Comparison of ENCODE assay signal across 10 cellular contexts in the genomic region with DNA sequence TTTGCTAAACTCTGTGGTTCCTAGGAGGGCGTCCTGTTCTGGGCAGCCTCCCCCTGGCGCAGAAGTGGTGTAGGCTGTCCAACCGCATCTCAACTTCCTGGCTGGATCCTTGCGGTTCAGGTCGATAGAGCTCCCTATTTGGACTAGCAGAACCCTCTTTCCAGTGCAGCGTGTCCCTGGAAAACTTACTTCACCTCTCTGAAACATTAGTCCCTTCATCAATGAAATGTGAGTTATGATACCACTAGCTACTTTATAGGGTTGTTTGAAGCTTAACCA. TPM values are rescaled to one million over a fixed set of nuclear protein-coding genes. Genes with fewer than 3 reads are reported as not detected.
DNase-seq lines count a peak whose midpoint lies in the region; ATAC-seq and TF ChIP-seq lines count a peak whose summit lies in the region.
"Had no signal": no experiment of that assay in that cellular context is flagged by ENCODE, and none has a peak within 500 bp of the region (broad histone marks: within the 10 kb centered on the region; RNA-seq: fewer than 3 reads in every experiment).

No MANE protein-coding gene starts in this region.

- no peaks in the 10 kb centered on the region for H3K79me2 ChIP-seq in PC-3 (ENCODE audit: low read length)

- H3K9me3 Mint-ChIP-seq in CD4-positive, alpha-beta T cell, result no peaks in the 10 kb centered on the region

- no peak for DNase-seq in CD4-positive, alpha-beta T cell
- DNase-seq in PC-3 (no peak), fibroblast of peridontal ligament (ENCODE audit: extremely low read depth) (peak; percentile 29), ovary (no peak), kidney glomerular epithelial cell (lab: John Stamatoyannopoulos, UW) (no peak)
- no peak for DNase-seq in effector CD4-positive, alpha-beta T cell
- DNase-seq: activated gamma-delta T cell treated with Interleukin-2 at 50 U/mL for 16 hours, GOT3 had no signal

- no peak for TF ChIP-seq EP300 in ovary (IDR thresholded peaks at IDR 0.05)

- peaks cover 33% of the 10 kb centered on the region for H3K27me3 ChIP-seq in CD4-positive, alpha-beta T cell (ENCODE audit: control insufficient read depth, insufficient read depth, low read length)
- H3K27me3 ChIP-seq in PC-3 (ENCODE audit: low read length) (no peaks in the 10 kb centered on the region), ovary (no peaks in the 10 kb centered on the region)

- 32 to 45% (median 45%) methylated on average over 6 of the region's 6 CpGs for WGBS in ovary, 3 donors

- H3K9me2 ChIP-seq in PC-3 (replicated peaks; ENCODE audit: low read length), result no peaks in the 10 kb centered on the region

- POLR2A ChIA-PET in CD4-positive, alpha-beta T cell (lab: Charles Lee), result no interaction called here
- POLR2A ChIA-PET in PC-3 (lab: Charles Lee; ENCODE audit: unreplicated experiment), result no interaction called here

- H3K4me3 ChIP-seq in PC-3 (ENCODE audit: low read length) (0 out of 2 replicates have a peak overlapping the region, but pooled peaks have one; percentile 65), ovary (peak overlapping the region; percentile 47)

- no peak for ATAC-seq in CD4-positive, alpha-beta T cell (ENCODE audit: poor library complexity)
- no peak for ATAC-seq in PC-3
- no peak for ATAC-seq in HG02759 (IDR thresholded peaks at IDR 0.05; ENCODE audit: unreplicated experiment)
- no peak for ATAC-seq in GM19397 (IDR thresholded peaks at IDR 0.05; ENCODE audit: unreplicated experiment)

- H3K9ac ChIP-seq in PC-3 (ENCODE audit: low read length), result no peak overlapping the region

- peaks cover 63% of the 10 kb centered on the region for H3K27me3 Mint-ChIP-seq in CD4-positive, alpha-beta T cell

- CTCF ChIA-PET in CD4-positive, alpha-beta T cell (lab: Charles Lee), result no interaction called here
- CTCF ChIA-PET in PC-3 (lab: Charles Lee), result no interaction called here

- H3K4me1 ChIP-seq in PC-3 (ENCODE audit: insufficient read depth, low read length) (peaks cover 5% of the 10 kb centered on the region; the same call in 1 of the 2 replicates), ovary (ENCODE audit: insufficient read depth) (no peaks in the 10 kb centered on the region)

- H3K4me3 Mint-ChIP-seq in CD4-positive, alpha-beta T cell, result peak overlapping the region; percentile 58

- no peak overlapping the region for H3K27ac ChIP-seq in CD4-positive, alpha-beta T cell (ENCODE audit: low read depth, low read length)
- H3K27ac ChIP-seq in PC-3 (ENCODE audit: low read length) (no peak overlapping the region), ovary (no peak overlapping the region)

- H2AFZ ChIP-seq in PC-3 (ENCODE audit: low read length), result no peak overlapping the region

- no peaks in the 10 kb centered on the region for H3K9me3 ChIP-seq in CD4-positive, alpha-beta T cell (ENCODE audit: control insufficient read depth, low read length)
- H3K9me3 ChIP-seq in PC-3 (ENCODE audit: low read length), result no peaks in the 10 kb centered on the region
- no peaks in the 10 kb centered on the region for H3K9me3 ChIP-seq in ovary

- H3K27ac Mint-ChIP-seq in CD4-positive, alpha-beta T cell, result no peak overlapping the region

- no peaks in the 10 kb centered on the region for H4K20me1 ChIP-seq in PC-3 (ENCODE audit: low read length)

- no peak for TF ChIP-seq CTCF in CD4-positive, alpha-beta T cell (IDR thresholded peaks at IDR 0.05)
- no peak for TF ChIP-seq CTCF in PC-3 (conservative IDR thresholded peaks at IDR 0.05; ENCODE audit: low read depth, low read length)
- no peak for TF ChIP-seq CTCF in ovary (IDR thresholded peaks at IDR 0.05)

- H3K36me3 ChIP-seq in PC-3 (ENCODE audit: low read depth, low read length) (no peaks in the 10 kb centered on the region), ovary (no peaks in the 10 kb centered on the region)

- BruUV-seq in PC-3 (replicated peaks; lab: Mats Ljungman, UMichigan), result no TSS peak

- TF ChIP-seq POLR2A in ovary (IDR thresholded peaks at IDR 0.05), result no peak

- H3K4me2 ChIP-seq in PC-3 (ENCODE audit: low read length), result no peak overlapping the region

- H3K36me3 Mint-ChIP-seq in CD4-positive, alpha-beta T cell (ENCODE audit: low read depth), result no peaks in the 10 kb centered on the region

- H3F3A ChIP-seq in PC-3 (ENCODE audit: low read length, unreplicated experiment), result no peaks in the 10 kb centered on the region

- peaks cover 11% of the 10 kb centered on the region for H3K4me1 Mint-ChIP-seq in CD4-positive, alpha-beta T cell (ENCODE audit: low read depth)

- intact Hi-C loops in CD4-positive, alpha-beta T cell (cut with DNase I, micrococcal nuclease), result no loop called here
- intact Hi-C loops in PC-3 (cut with micrococcal nuclease), result loop anchor here (5.0 kb wide), 1 partner anchor 55 kb away; no protein-coding TSS in a partner anchor
- intact Hi-C loops in ovary (cut with DNase I), result loop anchor here in 2 of 4 donors (10.0 kb wide), 2 partner anchors 732 to 762 kb away; no protein-coding TSS in a partner anchor

RNA-seq across cellular contexts. Expression of gene STK32B, which starts 1.1 kb away (rescaled TPM):
- total RNA-seq in CD4-positive, alpha-beta T cell, result not detected
- total RNA-seq in PC-3 (2014; rRNA removed) (1.1 TPM in 2 replicates), ovary (1 to 10 TPM in 3 of 7 donors, under 1 TPM in 4; 0.35 to 2.2 (median 0.86) TPM)
- 1 to 10 TPM; 1.3 to 3.0 TPM for polyA plus RNA-seq in ovary

RNA-seq across cellular contexts. Expression of gene CYTL1, which starts 33.1 kb away (rescaled TPM):
- not detected for total RNA-seq in CD4-positive, alpha-beta T cell
- total RNA-seq in PC-3 (2014; rRNA removed) (not detected in 2 replicates), ovary (1 to 10 TPM in 6 of 7 donors, under 1 TPM in 1; 0.97 to 2.1 (median 1.5) TPM)
- polyA plus RNA-seq in ovary, result 1 to 10 TPM; 4.4 to 5.6 TPM
